8 cellular contexts compared by ENCODE assay signal in the genomic region with DNA sequence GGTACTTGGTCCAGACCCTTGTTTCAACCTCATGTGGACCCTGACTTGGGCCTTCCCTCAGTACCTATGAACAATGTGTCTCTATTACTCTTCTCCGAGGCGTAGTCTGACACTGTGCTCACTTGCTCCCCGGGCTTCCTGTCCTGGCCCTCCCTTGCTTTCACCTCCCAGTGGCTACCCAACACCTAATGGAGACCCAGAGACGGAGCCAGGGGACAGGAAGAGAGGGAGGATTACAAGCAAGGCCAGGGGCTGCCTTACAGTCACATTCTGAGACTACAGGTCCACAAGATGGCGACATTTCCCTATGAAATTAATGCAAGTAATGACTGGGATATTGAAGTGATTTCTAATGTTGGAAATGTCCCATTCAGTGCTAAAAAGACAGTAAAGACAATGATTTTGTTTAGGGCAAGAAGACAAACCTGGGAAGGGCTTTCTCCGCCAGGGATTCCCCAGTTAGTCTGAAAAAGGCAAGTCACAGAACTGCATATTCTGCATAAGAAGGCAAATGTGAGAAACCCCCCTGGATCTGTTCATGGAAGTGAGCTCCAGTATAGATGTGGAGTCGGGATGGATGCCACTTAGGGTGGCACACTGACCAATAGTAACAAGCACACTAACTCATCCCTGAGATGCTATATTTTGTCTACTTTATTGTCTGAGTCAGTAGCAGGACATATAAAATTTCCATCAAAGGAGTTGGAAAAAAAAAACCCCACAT. TPM values are rescaled to one million over a fixed set of nuclear protein-coding genes. Genes with fewer than 3 reads are reported as not detected.
A peak's percentile ranks its signal among the peaks of the same experiment; 100 is the strongest.
DNase-seq lines count a peak whose midpoint lies in the region; ATAC-seq and TF ChIP-seq lines count a peak whose summit lies in the region.

No MANE protein-coding gene starts in this region.

- H3K4me1 ChIP-seq in Panc1 (ENCODE audit: control insufficient read depth, insufficient read depth, low read length): no peaks in the 10 kb centered on the region

- H3K4me1 Mint-ChIP-seq in activated T-cell treated with anti-CD3 and anti-CD28 coated beads, Interleukin-2, amount 50 U/mL, for 4 hours (ENCODE audit: low read depth): no peaks in the 10 kb centered on the region
- H3K4me1 Mint-ChIP-seq in osteocyte (ENCODE audit: unreplicated experiment): no peaks in the 10 kb centered on the region

- TF ChIP-seq CTCF in Panc1 (IDR thresholded peaks at IDR 0.05) (peak; percentile 87), osteocyte (IDR thresholded peaks at IDR 0.05) (peak; percentile 75)

- H3K27ac ChIP-seq in Panc1 (ENCODE audit: low read length): no peak overlapping the region

- no peak overlapping the region for H3K4me3 Mint-ChIP-seq in activated T-cell treated with anti-CD3 and anti-CD28 coated beads, Interleukin-2, amount 50 U/mL, for 4 hours
- no peak overlapping the region for H3K4me3 Mint-ChIP-seq in osteocyte (ENCODE audit: unreplicated experiment)

- H3K27me3 Mint-ChIP-seq in activated T-cell treated with anti-CD3 and anti-CD28 coated beads, Interleukin-2, amount 50 U/mL, for 4 hours (ENCODE audit: low read depth): no peaks in the 10 kb centered on the region
- H3K27me3 Mint-ChIP-seq in osteocyte (ENCODE audit: unreplicated experiment): peaks cover 48% of the 10 kb centered on the region

- peak; percentile 49 to 76 for DNase-seq in NCI-H524 (lab: John Stamatoyannopoulos, UW)
- DNase-seq in NCI-H524 treated with DMSO at 0.1 percent for 48 hours (lab: John Stamatoyannopoulos, UW): no peak
- peak; percentile 74 to 89 for DNase-seq in Kasumi-1 (lab: John Stamatoyannopoulos, UW)
- DNase-seq in Panc1 (ENCODE audit: low read depth, low spot score): peak; percentile 57
- peak; percentile 37 for DNase-seq in activated T-cell treated with anti-CD3 and anti-CD28 coated beads, Interleukin-2, amount 50 U/mL, for 4 hours
- DNase-seq in foreskin melanocyte: peak; percentile 75
- DNase-seq in osteocyte (ENCODE audit: extremely low spot score, unreplicated experiment): no peak

- peaks cover 3% of the 10 kb centered on the region for H3K36me3 Mint-ChIP-seq in activated T-cell treated with anti-CD3 and anti-CD28 coated beads, Interleukin-2, amount 50 U/mL, for 4 hours (ENCODE audit: insufficient read depth)
- H3K36me3 Mint-ChIP-seq in osteocyte (ENCODE audit: unreplicated experiment): no peaks in the 10 kb centered on the region

- intact Hi-C loops in Panc1 (cut with micrococcal nuclease; ENCODE audit: unreplicated experiment): loop anchor here (1.0 to 5.0 kb wide), 3 partner anchors 165 to 860 kb away; a partner anchor contains a TSS

- in situ Hi-C loops in Panc1 (cut with HindIII; ENCODE audit: low pct_unique_long_range_greater_than_20kb, low sequenced_read_pairs): no loop called here

- CTCF ChIA-PET in Panc1 (lab: Charles Lee): interaction anchor here (0.5 to 2.6 kb wide), 5 partner anchors 511 to 877 kb away, joined by 3 to 21 read pairs (median 3); no protein-coding TSS in a partner anchor

- no peak overlapping the region for H3K4me3 ChIP-seq in Panc1 (ENCODE audit: low read depth in 2 of 2, low read length in 2 of 2)

- H3K27ac Mint-ChIP-seq in osteocyte (ENCODE audit: unreplicated experiment): no peak overlapping the region

- peaks cover 17% of the 10 kb centered on the region for H3K27me3 ChIP-seq in Panc1 (ENCODE audit: control insufficient read depth, insufficient read depth, low read length)

- no TSS peak for BruUV-seq in Panc1 (replicated peaks; lab: Mats Ljungman, UMichigan)

- no peaks in the 10 kb centered on the region for H3K36me3 ChIP-seq in Panc1 (ENCODE audit: control insufficient read depth, insufficient read depth, low read length)

- POLR2A ChIA-PET in Panc1 (lab: Charles Lee): no interaction called here

- peaks cover 7% of the 10 kb centered on the region for H3K9me3 Mint-ChIP-seq in activated T-cell treated with anti-CD3 and anti-CD28 coated beads, Interleukin-2, amount 50 U/mL, for 4 hours
- H3K9me3 Mint-ChIP-seq in osteocyte (ENCODE audit: unreplicated experiment): peaks cover 7% of the 10 kb centered on the region

- ATAC-seq in Panc1 (peak; percentile 97), GM18873 (IDR thresholded peaks at IDR 0.05; ENCODE audit: low FRiP score, unreplicated experiment) (no peak)
- peak; percentile 69 to 74 for ATAC-seq in activated T-cell treated with anti-CD3 and anti-CD28 coated beads, Interleukin-2, amount 50 U/mL, for 4 hours

- peaks cover 12% of the 10 kb centered on the region for H3K9me3 ChIP-seq in Panc1 (ENCODE audit: control insufficient read depth, insufficient read depth, low read depth, low read length)

RNA-seq across cellular contexts. Expression of a gene that starts 44.0 kb away (rescaled TPM):
- total RNA-seq in Panc1 (2021; ENCODE audit: unreplicated experiment) (21.5 TPM), osteocyte (6.2 and 6.7 TPM in 2 replicates)
- 7.8 TPM for polyA plus RNA-seq in Panc1 (2012; ENCODE audit: insufficient read length)
- total RNA-seq in activated T-cell treated with anti-CD3 and anti-CD28 coated beads, Interleukin-2, amount 50 U/mL, for 4 hours: 10 to 100 TPM; 13.9 to 15.5 (median 14.8) TPM

Comparison
In these comparisons a context has a peak if more than half of its experiments do, and no peak if none do; other contexts are left out.
1. DNase-seq: peak in NCI-H524 (2 of 2), Kasumi-1 (2 of 2), Panc1 (single experiment), activated T-cell treated with anti-CD3 and anti-CD28 coated beads, Interleukin-2, amount 50 U/mL, for 4 hours (single experiment) and foreskin melanocyte (single experiment); none in NCI-H524 treated with DMSO at 0.1 percent for 48 hours (single experiment) and osteocyte (single experiment).